ENCODE assay signal across 19 cellular contexts in genomic region chrY:16644270-16644800, GRCh38.
DNase-seq lines count a peak whose midpoint lies in the region; ATAC-seq, FAIRE-seq and TF ChIP-seq lines count a peak whose summit lies in the region.
"Had no signal": no experiment of that assay in that cellular context is flagged by ENCODE, and none has a peak within 500 bp of the region (broad histone marks: within the 10 kb centered on the region; RNA-seq: fewer than 3 reads in every experiment).

No MANE protein-coding gene starts in this region.

- intact Hi-C loops in kidney (cut with DNase I), result no loop called here
- intact Hi-C loops in breast epithelium (cut with DNase I; ENCODE audit: low total_unique reads), result no loop called here

- H3K27ac ChIP-seq in kidney (ENCODE audit: low read depth in 2 of 2, low read length in 2 of 2) (no peak overlapping the region), breast epithelium (no peak overlapping the region)

- TF ChIP-seq CTCF in epithelial cell of esophagus (IDR thresholded peaks at IDR 0.05; ENCODE audit: insufficient read depth, low read depth, low read length, missing control alignments) (no peak), kidney (IDR thresholded peaks at IDR 0.05; ENCODE audit: borderline replicate concordance, extremely low read depth, insufficient read depth) (no peak), breast epithelium (IDR thresholded peaks at IDR 0.05) (no peak)

- FAIRE-seq in kidney (lab: Jason Lieb, UNC), result no peak
- FAIRE-seq: endothelial cell of umbilical vein had no signal

- peak; percentile 59 for ATAC-seq in GM18519 (IDR thresholded peaks at IDR 0.05; ENCODE audit: low FRiP score, unreplicated experiment)
- peak; percentile 49 for ATAC-seq in HG02610 (IDR thresholded peaks at IDR 0.05; ENCODE audit: unreplicated experiment)
- ATAC-seq in HG03469 (IDR thresholded peaks at IDR 0.05; ENCODE audit: unreplicated experiment), result peak; percentile 53
- ATAC-seq: activated T-helper 17 cell treated with anti-CD3 and anti-CD28 coated beads, Interleukin-2, amount 50 U/mL, for 72 hours; PC-3 had no signal

- peak; percentile 8 for DNase-seq in epithelial cell of esophagus (ENCODE audit: low read depth)
- no peak for DNase-seq in kidney
- DNase-seq in activated effector memory CD4-positive, alpha-beta T cell treated with anti-CD3 and anti-CD28 coated beads, Interleukin-2, amount 50 U/mL, for 16 hours, result no peak
- DNase-seq in breast epithelium (ENCODE audit: low spot score in 2 of 2), result no peak
- no peak for DNase-seq in H7
- DNase-seq: amniotic stem cell; Caco-2; KG1; mesendoderm; NCI-H1417 treated with DMSO at 0.1 percent for 48 hours; NCI-H2227 treated with DMSO at 0.1 percent for 48 hours; PC-3; SK-N-SH; stimulated activated CD4-positive, alpha-beta T cell treated with anti-CD3 and anti-CD28 coated beads, Interleukin-1b, Interleukin-23, amount 100 ng/mL, for 48 hours had no signal

- H3K27me3 ChIP-seq in breast epithelium, result no peaks in the 10 kb centered on the region
- H3K27me3 ChIP-seq in H7 (ENCODE audit: control insufficient read depth, insufficient read depth, low read length), result no peaks in the 10 kb centered on the region

- no peaks in the 10 kb centered on the region for H3K9me3 ChIP-seq in kidney (ENCODE audit: control insufficient read depth in 1 of 2, low read length in 2 of 2)
- no peaks in the 10 kb centered on the region for H3K9me3 ChIP-seq in breast epithelium
- H3K9me3 ChIP-seq: Caco-2, SK-N-SH had no signal

- H3K36me3 ChIP-seq in kidney (ENCODE audit: control insufficient read depth in 1 of 2, insufficient read depth in 2 of 2, low read length in 2 of 2), result no peaks in the 10 kb centered on the region
- H3K36me3 ChIP-seq in breast epithelium, result no peaks in the 10 kb centered on the region
- H3K36me3 ChIP-seq in H7 (replicated peaks; ENCODE audit: control insufficient read depth, insufficient read depth, low read length), result no peaks in the 10 kb centered on the region

- no peak overlapping the region for H3K4me3 ChIP-seq in epithelial cell of esophagus (ENCODE audit: low read length)
- no peak overlapping the region for H3K4me3 ChIP-seq in kidney (ENCODE audit: low read length in 2 of 2)
- no peak overlapping the region for H3K4me3 ChIP-seq in breast epithelium
- H3K4me3 ChIP-seq in H7 (ENCODE audit: insufficient read depth, low read depth, low read length), result no peak overlapping the region

- no peak for TF ChIP-seq POLR2A in breast epithelium (IDR thresholded peaks at IDR 0.05)

- no peak overlapping the region for H3K9ac ChIP-seq in kidney (ENCODE audit: low read length in 2 of 2)
- H3K9ac ChIP-seq: SK-N-SH had no signal

- H3K4me1 ChIP-seq in kidney (ENCODE audit: control insufficient read depth in 1 of 2, insufficient read depth in 1 of 2, low read depth in 1 of 2, low read length in 2 of 2) (no peaks in the 10 kb centered on the region), breast epithelium (no peaks in the 10 kb centered on the region)
- H3K4me1 ChIP-seq: Caco-2 had no signal
